In the genomic region with DNA sequence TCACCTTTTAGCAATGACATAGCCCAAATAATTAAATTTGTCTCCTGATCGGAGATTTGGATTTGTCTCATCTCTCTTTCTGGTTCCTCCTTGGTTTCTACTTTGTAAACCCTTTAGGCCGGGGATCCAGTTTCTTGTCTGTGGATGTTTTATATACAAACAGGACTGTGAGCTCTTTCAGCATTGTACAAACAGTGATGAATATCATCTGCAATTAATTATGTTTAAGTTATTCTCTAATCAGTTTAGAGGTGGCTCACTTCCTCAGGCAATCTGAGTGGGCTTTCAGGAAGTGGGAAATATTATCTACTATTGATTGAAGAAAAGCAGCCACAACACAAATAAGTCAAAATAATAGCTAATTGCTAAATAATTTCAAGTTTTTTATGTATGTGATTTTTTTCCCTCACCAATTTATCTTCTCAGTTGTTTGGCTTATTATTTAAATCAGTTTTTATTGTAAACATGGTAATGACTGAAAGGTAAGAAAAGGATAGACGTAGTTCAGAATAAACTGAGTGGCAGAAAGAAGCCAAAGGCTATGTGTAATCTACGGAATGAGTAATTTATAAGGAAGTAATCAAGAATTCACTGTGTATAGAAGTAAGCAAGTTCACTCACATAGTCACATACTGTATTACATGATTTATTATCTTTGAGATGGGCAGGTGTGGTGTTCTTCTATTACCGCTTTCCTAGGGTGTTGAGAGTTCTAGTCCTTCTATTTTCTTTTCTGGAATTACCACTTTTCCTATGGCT, we compare ENCODE assay signal across 1 cellular context.
TF ChIP-seq lines count a peak whose summit lies in the region.

No MANE protein-coding gene starts in this region.

TF ChIP-seq in GM23338, 12 proteins besides CTCF, POLR2A, EP300 and RAD21 (continued from another document):
- TF ChIP-seq, protein P1, sequence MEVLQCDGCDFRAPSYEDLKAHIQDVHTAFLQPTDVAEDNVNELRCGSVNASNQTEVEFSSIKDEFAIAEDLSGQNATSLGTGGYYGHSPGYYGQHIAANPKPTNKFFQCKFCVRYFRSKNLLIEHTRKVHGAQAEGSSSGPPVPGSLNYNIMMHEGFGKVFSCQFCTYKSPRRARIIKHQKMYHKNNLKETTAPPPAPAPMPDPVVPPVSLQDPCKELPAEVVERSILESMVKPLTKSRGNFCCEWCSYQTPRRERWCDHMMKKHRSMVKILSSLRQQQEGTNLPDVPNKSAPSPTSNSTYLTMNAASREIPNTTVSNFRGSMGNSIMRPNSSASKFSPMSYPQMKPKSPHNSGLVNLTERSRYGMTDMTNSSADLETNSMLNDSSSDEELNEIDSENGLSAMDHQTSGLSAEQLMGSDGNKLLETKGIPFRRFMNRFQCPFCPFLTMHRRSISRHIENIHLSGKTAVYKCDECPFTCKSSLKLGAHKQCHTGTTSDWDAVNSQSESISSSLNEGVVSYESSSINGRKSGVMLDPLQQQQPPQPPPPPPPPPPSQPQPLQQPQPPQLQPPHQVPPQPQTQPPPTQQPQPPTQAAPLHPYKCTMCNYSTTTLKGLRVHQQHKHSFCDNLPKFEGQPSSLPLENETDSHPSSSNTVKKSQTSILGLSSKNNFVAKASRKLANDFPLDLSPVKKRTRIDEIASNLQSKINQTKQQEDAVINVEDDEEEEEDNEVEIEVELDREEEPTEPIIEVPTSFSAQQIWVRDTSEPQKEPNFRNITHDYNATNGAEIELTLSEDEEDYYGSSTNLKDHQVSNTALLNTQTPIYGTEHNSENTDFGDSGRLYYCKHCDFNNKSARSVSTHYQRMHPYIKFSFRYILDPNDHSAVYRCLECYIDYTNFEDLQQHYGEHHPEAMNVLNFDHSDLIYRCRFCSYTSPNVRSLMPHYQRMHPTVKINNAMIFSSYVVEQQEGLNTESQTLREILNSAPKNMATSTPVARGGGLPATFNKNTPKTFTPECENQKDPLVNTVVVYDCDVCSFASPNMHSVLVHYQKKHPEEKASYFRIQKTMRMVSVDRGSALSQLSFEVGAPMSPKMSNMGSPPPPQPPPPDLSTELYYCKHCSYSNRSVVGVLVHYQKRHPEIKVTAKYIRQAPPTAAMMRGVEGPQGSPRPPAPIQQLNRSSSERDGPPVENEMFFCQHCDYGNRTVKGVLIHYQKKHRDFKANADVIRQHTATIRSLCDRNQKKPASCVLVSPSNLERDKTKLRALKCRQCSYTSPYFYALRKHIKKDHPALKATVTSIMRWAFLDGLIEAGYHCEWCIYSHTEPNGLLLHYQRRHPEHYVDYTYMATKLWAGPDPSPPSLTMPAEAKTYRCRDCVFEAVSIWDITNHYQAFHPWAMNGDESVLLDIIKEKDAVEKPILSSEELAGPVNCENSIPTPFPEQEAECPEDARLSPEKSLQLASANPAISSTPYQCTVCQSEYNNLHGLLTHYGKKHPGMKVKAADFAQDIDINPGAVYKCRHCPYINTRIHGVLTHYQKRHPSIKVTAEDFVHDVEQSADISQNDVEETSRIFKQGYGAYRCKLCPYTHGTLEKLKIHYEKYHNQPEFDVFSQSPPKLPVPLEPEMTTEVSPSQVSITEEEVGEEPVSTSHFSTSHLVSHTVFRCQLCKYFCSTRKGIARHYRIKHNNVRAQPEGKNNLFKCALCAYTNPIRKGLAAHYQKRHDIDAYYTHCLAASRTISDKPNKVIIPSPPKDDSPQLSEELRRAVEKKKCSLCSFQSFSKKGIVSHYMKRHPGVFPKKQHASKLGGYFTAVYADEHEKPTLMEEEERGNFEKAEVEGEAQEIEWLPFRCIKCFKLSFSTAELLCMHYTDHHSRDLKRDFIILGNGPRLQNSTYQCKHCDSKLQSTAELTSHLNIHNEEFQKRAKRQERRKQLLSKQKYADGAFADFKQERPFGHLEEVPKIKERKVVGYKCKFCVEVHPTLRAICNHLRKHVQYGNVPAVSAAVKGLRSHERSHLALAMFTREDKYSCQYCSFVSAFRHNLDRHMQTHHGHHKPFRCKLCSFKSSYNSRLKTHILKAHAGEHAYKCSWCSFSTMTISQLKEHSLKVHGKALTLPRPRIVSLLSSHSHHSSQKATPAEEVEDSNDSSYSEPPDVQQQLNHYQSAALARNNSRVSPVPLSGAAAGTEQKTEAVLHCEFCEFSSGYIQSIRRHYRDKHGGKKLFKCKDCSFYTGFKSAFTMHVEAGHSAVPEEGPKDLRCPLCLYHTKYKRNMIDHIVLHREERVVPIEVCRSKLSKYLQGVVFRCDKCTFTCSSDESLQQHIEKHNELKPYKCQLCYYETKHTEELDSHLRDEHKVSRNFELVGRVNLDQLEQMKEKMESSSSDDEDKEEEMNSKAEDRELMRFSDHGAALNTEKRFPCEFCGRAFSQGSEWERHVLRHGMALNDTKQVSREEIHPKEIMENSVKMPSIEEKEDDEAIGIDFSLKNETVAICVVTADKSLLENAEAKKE (CRISPR knock-in tag; IDR thresholded peaks at IDR 0.05): no peak
- TF ChIP-seq POLR2AphosphoS5 (IDR thresholded peaks at IDR 0.05; ENCODE audit: low read depth) (no peak), EZH2 (IDR thresholded peaks at IDR 0.05; ENCODE audit: low read depth, unreplicated experiment) (no peak), NANOG (IDR thresholded peaks at IDR 0.05; ENCODE audit: borderline replicate concordance) (no peak), ZNF114 (CRISPR knock-in tag; IDR thresholded peaks at IDR 0.05) (no peak), ZNF331 (CRISPR knock-in tag; IDR thresholded peaks at IDR 0.05; ENCODE audit: low read depth) (no peak), STAT1 (IDR thresholded peaks at IDR 0.05; ENCODE audit: unreplicated experiment) (no peak), JUNB (IDR thresholded peaks at IDR 0.05; ENCODE audit: unreplicated experiment) (no peak), CREB1 (CRISPR knock-in tag; IDR thresholded peaks at IDR 0.05; ENCODE audit: low read depth) (no peak)
- TF ChIP-seq, protein P2, sequence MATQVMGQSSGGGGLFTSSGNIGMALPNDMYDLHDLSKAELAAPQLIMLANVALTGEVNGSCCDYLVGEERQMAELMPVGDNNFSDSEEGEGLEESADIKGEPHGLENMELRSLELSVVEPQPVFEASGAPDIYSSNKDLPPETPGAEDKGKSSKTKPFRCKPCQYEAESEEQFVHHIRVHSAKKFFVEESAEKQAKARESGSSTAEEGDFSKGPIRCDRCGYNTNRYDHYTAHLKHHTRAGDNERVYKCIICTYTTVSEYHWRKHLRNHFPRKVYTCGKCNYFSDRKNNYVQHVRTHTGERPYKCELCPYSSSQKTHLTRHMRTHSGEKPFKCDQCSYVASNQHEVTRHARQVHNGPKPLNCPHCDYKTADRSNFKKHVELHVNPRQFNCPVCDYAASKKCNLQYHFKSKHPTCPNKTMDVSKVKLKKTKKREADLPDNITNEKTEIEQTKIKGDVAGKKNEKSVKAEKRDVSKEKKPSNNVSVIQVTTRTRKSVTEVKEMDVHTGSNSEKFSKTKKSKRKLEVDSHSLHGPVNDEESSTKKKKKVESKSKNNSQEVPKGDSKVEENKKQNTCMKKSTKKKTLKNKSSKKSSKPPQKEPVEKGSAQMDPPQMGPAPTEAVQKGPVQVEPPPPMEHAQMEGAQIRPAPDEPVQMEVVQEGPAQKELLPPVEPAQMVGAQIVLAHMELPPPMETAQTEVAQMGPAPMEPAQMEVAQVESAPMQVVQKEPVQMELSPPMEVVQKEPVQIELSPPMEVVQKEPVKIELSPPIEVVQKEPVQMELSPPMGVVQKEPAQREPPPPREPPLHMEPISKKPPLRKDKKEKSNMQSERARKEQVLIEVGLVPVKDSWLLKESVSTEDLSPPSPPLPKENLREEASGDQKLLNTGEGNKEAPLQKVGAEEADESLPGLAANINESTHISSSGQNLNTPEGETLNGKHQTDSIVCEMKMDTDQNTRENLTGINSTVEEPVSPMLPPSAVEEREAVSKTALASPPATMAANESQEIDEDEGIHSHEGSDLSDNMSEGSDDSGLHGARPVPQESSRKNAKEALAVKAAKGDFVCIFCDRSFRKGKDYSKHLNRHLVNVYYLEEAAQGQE (IDR thresholded peaks at IDR 0.05; ENCODE audit: unreplicated experiment): no peak
- TF ChIP-seq, protein P3, sequence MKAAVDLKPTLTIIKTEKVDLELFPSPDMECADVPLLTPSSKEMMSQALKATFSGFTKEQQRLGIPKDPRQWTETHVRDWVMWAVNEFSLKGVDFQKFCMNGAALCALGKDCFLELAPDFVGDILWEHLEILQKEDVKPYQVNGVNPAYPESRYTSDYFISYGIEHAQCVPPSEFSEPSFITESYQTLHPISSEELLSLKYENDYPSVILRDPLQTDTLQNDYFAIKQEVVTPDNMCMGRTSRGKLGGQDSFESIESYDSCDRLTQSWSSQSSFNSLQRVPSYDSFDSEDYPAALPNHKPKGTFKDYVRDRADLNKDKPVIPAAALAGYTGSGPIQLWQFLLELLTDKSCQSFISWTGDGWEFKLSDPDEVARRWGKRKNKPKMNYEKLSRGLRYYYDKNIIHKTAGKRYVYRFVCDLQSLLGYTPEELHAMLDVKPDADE (IDR thresholded peaks at IDR 0.05): no peak
